17 cellular contexts compared by ENCODE assay signal in genomic region chr14:81525129-81525528, GRCh38. TPM values are rescaled to one million over a fixed set of nuclear protein-coding genes. Genes with fewer than 3 reads are reported as not detected.
DNase-seq lines count a peak whose midpoint lies in the region; ATAC-seq, FAIRE-seq and TF ChIP-seq lines count a peak whose summit lies in the region.
"Had no signal": no experiment of that assay in that cellular context is flagged by ENCODE, and none has a peak within 500 bp of the region (broad histone marks: within the 10 kb centered on the region; RNA-seq: fewer than 3 reads in every experiment).

No MANE protein-coding gene starts in this region.

- H2AFZ ChIP-seq in HepG2 (ENCODE audit: low read length) = no peak overlapping the region

- H3K27ac Mint-ChIP-seq in activated T-cell treated with anti-CD3 and anti-CD28 coated beads, Interleukin-2, amount 50 U/mL, for 24 hours = peak overlapping the region; percentile 5
- peak overlapping the region; percentile 40 for H3K27ac Mint-ChIP-seq in endodermal cell
- H3K27ac Mint-ChIP-seq: H9 had no signal

- H3K9me3 Mint-ChIP-seq in activated T-cell treated with anti-CD3 and anti-CD28 coated beads, Interleukin-2, amount 50 U/mL, for 24 hours = no peaks in the 10 kb centered on the region
- H3K9me3 Mint-ChIP-seq in endodermal cell = no peaks in the 10 kb centered on the region
- H3K9me3 Mint-ChIP-seq: CD4-positive, alpha-beta memory T cell; H9 had no signal

- H3K4me1 Mint-ChIP-seq in activated T-cell treated with anti-CD3 and anti-CD28 coated beads, Interleukin-2, amount 50 U/mL, for 24 hours (ENCODE audit: low read depth) = peaks cover 67% of the 10 kb centered on the region
- H3K4me1 Mint-ChIP-seq in endodermal cell = peaks cover 44% of the 10 kb centered on the region
- H3K4me1 Mint-ChIP-seq: H9 had no signal

- no peak overlapping the region for H3K27ac ChIP-seq in endodermal cell (ENCODE audit: low read depth, low read length)
- no peak overlapping the region for H3K27ac ChIP-seq in HepG2 (ENCODE audit: extremely low read length, insufficient read depth, low read length)
- H3K27ac ChIP-seq in psoas muscle = no peak overlapping the region
- H3K27ac ChIP-seq: 22Rv1, A549, C4-2B had no signal

- H3K36me3 ChIP-seq in endodermal cell (ENCODE audit: control insufficient read depth, insufficient read depth, low read length) (peaks cover 56% of the 10 kb centered on the region), HepG2 (replicated peaks in 1 of 2; ENCODE audit: control insufficient read depth in 1 of 2, insufficient read depth in 2 of 2, low read length in 2 of 2) (peaks cover 7 to 50% of the 10 kb centered on the region in 2 experiments), psoas muscle (ENCODE audit: insufficient read depth in 1 of 2, low read depth in 1 of 2) (peaks cover 0 to 67% of the 10 kb centered on the region in 2 donors)

- H3K4me3 ChIP-seq in endodermal cell (ENCODE audit: low read length) = no peak overlapping the region
- H3K4me3 ChIP-seq in HepG2 (replicated peaks in 1 of 3; ENCODE audit: insufficient read depth in 1 of 3, low read depth in 2 of 3, low read length in 3 of 3) = no peak overlapping the region
- no peak overlapping the region for H3K4me3 ChIP-seq in psoas muscle
- H3K4me3 ChIP-seq: A549 had no signal

- WGBS in endodermal cell (ENCODE audit: insufficient coverage in 1 of 2, insufficient read length in 1 of 2), 2 experiments = 100% methylated on average over 1 of the region's 1 CpG; no CpG with 5 or more reads in 1 of the 2 experiments
- WGBS in HepG2 (ENCODE audit: low lambda C conversion rate) = 32% methylated on average over 1 of the region's 1 CpG
- 76 to 88% (median 81%) methylated on average over 1 of the region's 1 CpG for WGBS in psoas muscle, 3 donors

- H3K36me3 Mint-ChIP-seq in activated T-cell treated with anti-CD3 and anti-CD28 coated beads, Interleukin-2, amount 50 U/mL, for 24 hours (ENCODE audit: low read depth) = peaks cover 69% of the 10 kb centered on the region
- peaks cover 46% of the 10 kb centered on the region for H3K36me3 Mint-ChIP-seq in endodermal cell (ENCODE audit: low read depth)

- BruUV-seq in HepG2 (replicated peaks; lab: Mats Ljungman, UMichigan) = no TSS peak

- no peaks in the 10 kb centered on the region for H3K27me3 ChIP-seq in endodermal cell (ENCODE audit: control insufficient read depth, insufficient read depth, low read length, poor library complexity, severe bottlenecking)
- H3K27me3 ChIP-seq in HepG2 (ENCODE audit: control insufficient read depth in 1 of 2, insufficient read depth in 2 of 2, low read length in 2 of 2) = no peaks in the 10 kb centered on the region
- peaks cover 0 to 2% (median 0%) of the 10 kb centered on the region in 3 donors for H3K27me3 ChIP-seq in psoas muscle (ENCODE audit: insufficient read depth in 3 of 3, low read length in 2 of 3)

- H3K27me3 Mint-ChIP-seq in activated T-cell treated with anti-CD3 and anti-CD28 coated beads, Interleukin-2, amount 50 U/mL, for 24 hours = no peaks in the 10 kb centered on the region
- H3K27me3 Mint-ChIP-seq in endodermal cell (ENCODE audit: insufficient read depth) = no peaks in the 10 kb centered on the region
- H3K27me3 Mint-ChIP-seq: CD4-positive, alpha-beta memory T cell had no signal

- no peak overlapping the region for H3K9ac ChIP-seq in endodermal cell (ENCODE audit: extremely low read depth, low read length, poor library complexity, severe bottlenecking)
- H3K9ac ChIP-seq in HepG2 (ENCODE audit: insufficient read depth, low read depth, low read length) = no peak overlapping the region

- ATAC-seq in HepG2 (peak; percentile 40; the same call in 2 of the 3 replicates), GM21717 (IDR thresholded peaks at IDR 0.05; ENCODE audit: unreplicated experiment) (no peak), psoas muscle (no peak)
- ATAC-seq: A549 had no signal

- CTCF ChIA-PET in HepG2 (lab: Yijun Ruan, JAX; ENCODE audit: low intra/inter-chr PET ratio, low total read pairs) = no interaction called here

- TF ChIP-seq RAD21 in HepG2 (CRISPR knock-in tag; IDR thresholded peaks at IDR 0.05) = no peak

- peaks cover 17% of the 10 kb centered on the region for H3K79me2 ChIP-seq in HepG2 (ENCODE audit: insufficient read depth, low read length)

- no peak for TF ChIP-seq CTCF in endodermal cell (conservative IDR thresholded peaks at IDR 0.05)
- TF ChIP-seq CTCF in HepG2 (CRISPR knock-in tag; IDR thresholded peaks at IDR 0.05) = no peak
- TF ChIP-seq CTCF in psoas muscle (IDR thresholded peaks at IDR 0.05) = no peak

- H3K9me3 ChIP-seq in endodermal cell (ENCODE audit: control insufficient read depth, low read length) = no peaks in the 10 kb centered on the region
- no peaks in the 10 kb centered on the region for H3K9me3 ChIP-seq in HepG2 (ENCODE audit: low read length)
- no peaks in the 10 kb centered on the region for H3K9me3 ChIP-seq in psoas muscle
- H3K9me3 ChIP-seq: A549 had no signal

- H3K4me2 ChIP-seq in HepG2 (ENCODE audit: low read depth, low read length) = no peak overlapping the region
- H3K4me2 ChIP-seq: A549 had no signal

- no peaks in the 10 kb centered on the region for H4K20me1 ChIP-seq in HepG2 (ENCODE audit: insufficient read depth, low read length)

- intact Hi-C loops in HepG2 (cut with micrococcal nuclease; ENCODE audit: unreplicated experiment) (no loop called here), psoas muscle (cut with DNase I) (no loop called here)

- TF ChIP-seq EP300 in HepG2 (IDR thresholded peaks at IDR 0.05; ENCODE audit: low read depth in 2 of 2, low read length in 2 of 2) (no peak), HepG2 (CRISPR knock-in tag; IDR thresholded peaks at IDR 0.05; ENCODE audit: borderline replicate concordance) (no peak)

- POLR2A ChIA-PET in HepG2 (lab: Yijun Ruan, JAX) = interaction anchor here (1.5 kb wide), 1 partner anchor 9 kb away, joined by 7 read pairs; the partner anchor contains the start of gene SEL1L

- no peak for DNase-seq in activated T-cell treated with anti-CD3 and anti-CD28 coated beads, Interleukin-2, amount 50 U/mL, for 24 hours
- DNase-seq in activated T-cell treated with anti-CD3 and anti-CD28 coated beads, Interleukin-2, amount 50 U/mL, for 48 hours = no peak
- DNase-seq in endodermal cell (no peak), HepG2 (ENCODE audit: low spot score) (no peak), psoas muscle (no peak)
- DNase-seq in stimulated activated naive CD4-positive, alpha-beta T cell treated with Interleukin-2 at 50 U/mL for 16 hours (lab: John Stamatoyannopoulos, UW) = no peak
- DNase-seq: AML-193; Calu3; CD4-positive, alpha-beta memory T cell; DMS79 treated with DMSO at 0.1 percent for 48 hours; GF-D8; GOT3; H9 had no signal

- H3K4me1 ChIP-seq in endodermal cell (ENCODE audit: control insufficient read depth, insufficient read depth, low read length) (peaks cover 6% of the 10 kb centered on the region), HepG2 (ENCODE audit: insufficient read depth, low read length) (peaks cover 21% of the 10 kb centered on the region), psoas muscle (peaks cover 13% of the 10 kb centered on the region)

- in situ Hi-C loops in HepG2 (cut with HindIII; ENCODE audit: extremely low pct_ligation_motif_present, low pct_unique_long_range_greater_than_20kb) = no loop called here

- no peak for TF ChIP-seq POLR2A in HepG2 (IDR thresholded peaks at IDR 0.05; ENCODE audit: insufficient read depth in 1 of 2, low read depth in 2 of 2, low read length in 2 of 2)

- H3K4me3 Mint-ChIP-seq in activated T-cell treated with anti-CD3 and anti-CD28 coated beads, Interleukin-2, amount 50 U/mL, for 24 hours = no peak overlapping the region
- H3K4me3 Mint-ChIP-seq in endodermal cell = no peak overlapping the region
- H3K4me3 Mint-ChIP-seq: CD4-positive, alpha-beta memory T cell; H9 had no signal

- FAIRE-seq in HepG2 (lab: Jason Lieb, UNC) = no peak
- FAIRE-seq: A549 had no signal

TF ChIP-seq in HepG2, 621 proteins besides CTCF, POLR2A, EP300 and RAD21 (continues in another document):
- TF ChIP-seq NFRKB (IDR thresholded peaks at IDR 0.05) = no peak
- no peak for TF ChIP-seq NCOR1 (IDR thresholded peaks at IDR 0.05; ENCODE audit: borderline replicate concordance, low read length)
- no peak for TF ChIP-seq ZSCAN21 (CRISPR knock-in tag; IDR thresholded peaks at IDR 0.05; ENCODE audit: borderline replicate concordance)
- TF ChIP-seq RARA (CRISPR knock-in tag; IDR thresholded peaks at IDR 0.05) = peak; percentile 65

RNA-seq across cellular contexts. Expression of gene SEL1L, which starts 8.5 kb away (rescaled TPM):
- 10 to 100 TPM; 62.9 to 64.0 TPM for total RNA-seq in endodermal cell
- polyA plus RNA-seq in endodermal cell (2013, experiment 1 of 2) = 28.6 TPM
- 28.2 TPM for polyA plus RNA-seq in endodermal cell (2013, experiment 2 of 2)
- total RNA-seq in HepG2 (2016; rRNA removed; fragmentation: Illumina TruSeq; extraction: Trizol) = 38.1 and 61.0 TPM in 2 replicates
- 2.2 and 2.4 TPM in 2 replicates for total RNA-seq in HepG2 (2016; cell fraction: cytosol; rRNA removed; fragmentation: Illumina TruSeq; extraction: Trizol; ENCODE audit: low read depth)
- total RNA-seq in HepG2 (2016; cell fraction: insoluble cytoplasmic fraction; rRNA removed; fragmentation: Illumina TruSeq; extraction: Trizol) = 37.0 and 61.0 TPM in 2 replicates
- 6.3 and 8.3 TPM in 2 replicates for total RNA-seq in HepG2 (2016; cell fraction: membrane; rRNA removed; fragmentation: Illumina TruSeq; extraction: Trizol)
- 58.1 and 61.2 TPM in 2 replicates for total RNA-seq in HepG2 (2016; cell fraction: nucleus; rRNA removed; fragmentation: Illumina TruSeq; extraction: Trizol)
- 14.6 and 15.3 TPM in 2 replicates for polyA plus RNA-seq in HepG2 (2011; rRNA removed)
- 7.0 and 10.4 TPM in 2 replicates for polyA plus RNA-seq in HepG2 (2011; cell fraction: cytosol; rRNA removed)
- 14.9 and 15.1 TPM in 2 replicates for polyA plus RNA-seq in HepG2 (2011; cell fraction: nucleus; rRNA removed)
- polyA plus RNA-seq in HepG2 (2012) = 32.6 and 34.3 TPM in 2 replicates
- polyA plus RNA-seq in HepG2 (2016; cell fraction: cytosol; fragmentation: Illumina TruSeq; extraction: Trizol; ENCODE audit: low read depth) = 0.76 and 0.83 TPM in 2 replicates
- polyA plus RNA-seq in HepG2 (2016; cell fraction: insoluble cytoplasmic fraction; fragmentation: Illumina TruSeq; extraction: Trizol; ENCODE audit: low read depth) = 15.4 and 16.6 TPM in 2 replicates
- 1.8 and 2.1 TPM in 2 replicates for polyA plus RNA-seq in HepG2 (2016; cell fraction: membrane; fragmentation: Illumina TruSeq; extraction: Trizol; ENCODE audit: low read depth)
- 39.5 TPM in 2 replicates for polyA plus RNA-seq in HepG2 (2016; cell fraction: nucleus; fragmentation: Illumina TruSeq; extraction: Trizol; ENCODE audit: insufficient read depth, low read depth)
- polyA minus RNA-seq in HepG2 (2011; rRNA and poly(A)+ RNA removed; ENCODE audit: low replicate concordance) = 12.1 and 21.7 TPM in 2 replicates
- polyA minus RNA-seq in HepG2 (2011; cell fraction: cytosol; rRNA and poly(A)+ RNA removed) = 25.1 and 25.6 TPM in 2 replicates
- polyA minus RNA-seq in HepG2 (2011; cell fraction: nucleus; rRNA and poly(A)+ RNA removed) = 50.0 and 57.7 TPM in 2 replicates
- 10 to 100 TPM; 45.2 to 83.4 (median 63.3) TPM for total RNA-seq in psoas muscle
- polyA plus RNA-seq in psoas muscle = 10 to 100 TPM; 15.5 to 36.4 (median 22.2) TPM
